2 cellular contexts compared by ENCODE assay signal in the genomic region with DNA sequence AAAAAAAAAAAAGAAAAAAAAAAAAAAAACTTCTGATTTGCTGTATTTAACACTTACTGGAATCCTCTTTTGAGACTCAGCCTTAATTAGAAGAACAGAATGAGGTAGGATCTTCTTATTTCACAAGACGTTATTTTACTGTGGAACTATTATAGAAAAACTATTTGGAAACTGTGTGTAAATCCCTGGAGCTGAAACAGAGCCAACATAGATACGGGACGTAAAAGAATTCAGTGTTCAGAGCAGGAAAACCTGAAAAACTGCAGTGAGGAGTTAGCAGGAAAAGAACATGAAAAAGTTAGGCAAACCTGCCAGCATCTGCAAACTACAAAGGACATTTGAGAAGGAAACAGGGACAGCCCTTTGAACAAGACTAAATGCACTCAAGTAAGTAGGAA.
TF ChIP-seq lines count a peak whose summit lies in the region.

No MANE protein-coding gene starts in this region.

TF ChIP-seq in K562, 482 proteins besides CTCF, POLR2A, EP300 and RAD21 (continues in another document):
- TF ChIP-seq ZBED1 (IDR thresholded peaks at IDR 0.05) (no peak), SMAD4 (CRISPR knock-in tag; conservative IDR thresholded peaks at IDR 0.05) (no peak), MTA1 (IDR thresholded peaks at IDR 0.05; ENCODE audit: borderline replicate concordance) (no peak), SMAD3 (CRISPR knock-in tag; conservative IDR thresholded peaks at IDR 0.05) (no peak), NCOA6 (IDR thresholded peaks at IDR 0.05) (0 out of 2 replicates have a peak, but pooled peaks have one; percentile 23), EWSR1 (IDR thresholded peaks at IDR 0.05; ENCODE audit: borderline replicate concordance, low read depth, partially characterized antibody) (peak; percentile 64), SMAD1 (IDR thresholded peaks at IDR 0.05; ENCODE audit: low read depth, low read length, partially characterized antibody) (no peak), TBP (optimal IDR thresholded peaks at IDR 0.05; ENCODE audit: low read depth, low read length) (no peak), ZNF175 (CRISPR knock-in tag; IDR thresholded peaks at IDR 0.05; ENCODE audit: low read depth) (no peak)
- TF ChIP-seq, protein P1, sequence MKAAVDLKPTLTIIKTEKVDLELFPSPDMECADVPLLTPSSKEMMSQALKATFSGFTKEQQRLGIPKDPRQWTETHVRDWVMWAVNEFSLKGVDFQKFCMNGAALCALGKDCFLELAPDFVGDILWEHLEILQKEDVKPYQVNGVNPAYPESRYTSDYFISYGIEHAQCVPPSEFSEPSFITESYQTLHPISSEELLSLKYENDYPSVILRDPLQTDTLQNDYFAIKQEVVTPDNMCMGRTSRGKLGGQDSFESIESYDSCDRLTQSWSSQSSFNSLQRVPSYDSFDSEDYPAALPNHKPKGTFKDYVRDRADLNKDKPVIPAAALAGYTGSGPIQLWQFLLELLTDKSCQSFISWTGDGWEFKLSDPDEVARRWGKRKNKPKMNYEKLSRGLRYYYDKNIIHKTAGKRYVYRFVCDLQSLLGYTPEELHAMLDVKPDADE (conservative IDR thresholded peaks at IDR 0.05; ENCODE audit: control insufficient read depth, low read depth, low read length) = no peak
- TF ChIP-seq, protein P2, sequence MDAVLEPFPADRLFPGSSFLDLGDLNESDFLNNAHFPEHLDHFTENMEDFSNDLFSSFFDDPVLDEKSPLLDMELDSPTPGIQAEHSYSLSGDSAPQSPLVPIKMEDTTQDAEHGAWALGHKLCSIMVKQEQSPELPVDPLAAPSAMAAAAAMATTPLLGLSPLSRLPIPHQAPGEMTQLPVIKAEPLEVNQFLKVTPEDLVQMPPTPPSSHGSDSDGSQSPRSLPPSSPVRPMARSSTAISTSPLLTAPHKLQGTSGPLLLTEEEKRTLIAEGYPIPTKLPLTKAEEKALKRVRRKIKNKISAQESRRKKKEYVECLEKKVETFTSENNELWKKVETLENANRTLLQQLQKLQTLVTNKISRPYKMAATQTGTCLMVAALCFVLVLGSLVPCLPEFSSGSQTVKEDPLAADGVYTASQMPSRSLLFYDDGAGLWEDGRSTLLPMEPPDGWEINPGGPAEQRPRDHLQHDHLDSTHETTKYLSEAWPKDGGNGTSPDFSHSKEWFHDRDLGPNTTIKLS (IDR thresholded peaks at IDR 0.05; ENCODE audit: borderline replicate concordance, low read depth) = no peak
- TF ChIP-seq, protein P3, sequence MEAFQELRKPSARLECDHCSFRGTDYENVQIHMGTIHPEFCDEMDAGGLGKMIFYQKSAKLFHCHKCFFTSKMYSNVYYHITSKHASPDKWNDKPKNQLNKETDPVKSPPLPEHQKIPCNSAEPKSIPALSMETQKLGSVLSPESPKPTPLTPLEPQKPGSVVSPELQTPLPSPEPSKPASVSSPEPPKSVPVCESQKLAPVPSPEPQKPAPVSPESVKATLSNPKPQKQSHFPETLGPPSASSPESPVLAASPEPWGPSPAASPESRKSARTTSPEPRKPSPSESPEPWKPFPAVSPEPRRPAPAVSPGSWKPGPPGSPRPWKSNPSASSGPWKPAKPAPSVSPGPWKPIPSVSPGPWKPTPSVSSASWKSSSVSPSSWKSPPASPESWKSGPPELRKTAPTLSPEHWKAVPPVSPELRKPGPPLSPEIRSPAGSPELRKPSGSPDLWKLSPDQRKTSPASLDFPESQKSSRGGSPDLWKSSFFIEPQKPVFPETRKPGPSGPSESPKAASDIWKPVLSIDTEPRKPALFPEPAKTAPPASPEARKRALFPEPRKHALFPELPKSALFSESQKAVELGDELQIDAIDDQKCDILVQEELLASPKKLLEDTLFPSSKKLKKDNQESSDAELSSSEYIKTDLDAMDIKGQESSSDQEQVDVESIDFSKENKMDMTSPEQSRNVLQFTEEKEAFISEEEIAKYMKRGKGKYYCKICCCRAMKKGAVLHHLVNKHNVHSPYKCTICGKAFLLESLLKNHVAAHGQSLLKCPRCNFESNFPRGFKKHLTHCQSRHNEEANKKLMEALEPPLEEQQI (IDR thresholded peaks at IDR 0.05) = no peak
- TF ChIP-seq, protein P4, sequence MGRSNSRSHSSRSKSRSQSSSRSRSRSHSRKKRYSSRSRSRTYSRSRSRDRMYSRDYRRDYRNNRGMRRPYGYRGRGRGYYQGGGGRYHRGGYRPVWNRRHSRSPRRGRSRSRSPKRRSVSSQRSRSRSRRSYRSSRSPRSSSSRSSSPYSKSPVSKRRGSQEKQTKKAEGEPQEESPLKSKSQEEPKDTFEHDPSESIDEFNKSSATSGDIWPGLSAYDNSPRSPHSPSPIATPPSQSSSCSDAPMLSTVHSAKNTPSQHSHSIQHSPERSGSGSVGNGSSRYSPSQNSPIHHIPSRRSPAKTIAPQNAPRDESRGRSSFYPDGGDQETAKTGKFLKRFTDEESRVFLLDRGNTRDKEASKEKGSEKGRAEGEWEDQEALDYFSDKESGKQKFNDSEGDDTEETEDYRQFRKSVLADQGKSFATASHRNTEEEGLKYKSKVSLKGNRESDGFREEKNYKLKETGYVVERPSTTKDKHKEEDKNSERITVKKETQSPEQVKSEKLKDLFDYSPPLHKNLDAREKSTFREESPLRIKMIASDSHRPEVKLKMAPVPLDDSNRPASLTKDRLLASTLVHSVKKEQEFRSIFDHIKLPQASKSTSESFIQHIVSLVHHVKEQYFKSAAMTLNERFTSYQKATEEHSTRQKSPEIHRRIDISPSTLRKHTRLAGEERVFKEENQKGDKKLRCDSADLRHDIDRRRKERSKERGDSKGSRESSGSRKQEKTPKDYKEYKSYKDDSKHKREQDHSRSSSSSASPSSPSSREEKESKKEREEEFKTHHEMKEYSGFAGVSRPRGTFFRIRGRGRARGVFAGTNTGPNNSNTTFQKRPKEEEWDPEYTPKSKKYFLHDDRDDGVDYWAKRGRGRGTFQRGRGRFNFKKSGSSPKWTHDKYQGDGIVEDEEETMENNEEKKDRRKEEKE (IDR thresholded peaks at IDR 0.05; ENCODE audit: borderline replicate concordance in 1 of 2, control insufficient read depth in 1 of 2, low read depth in 2 of 2, low read length in 1 of 2) = peak in 1 of 2 experiments; percentile 46; a peak in 1 of 4 replicates
- TF ChIP-seq, protein P5, sequence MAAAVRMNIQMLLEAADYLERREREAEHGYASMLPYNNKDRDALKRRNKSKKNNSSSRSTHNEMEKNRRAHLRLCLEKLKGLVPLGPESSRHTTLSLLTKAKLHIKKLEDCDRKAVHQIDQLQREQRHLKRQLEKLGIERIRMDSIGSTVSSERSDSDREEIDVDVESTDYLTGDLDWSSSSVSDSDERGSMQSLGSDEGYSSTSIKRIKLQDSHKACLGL (CRISPR knock-in tag; IDR thresholded peaks at IDR 0.05; ENCODE audit: borderline replicate concordance, poor library complexity, severe bottlenecking) = no peak

TF ChIP-seq in HepG2, 621 proteins besides CTCF, POLR2A, EP300 and RAD21 (continues in another document):
- TF ChIP-seq, protein P6, sequence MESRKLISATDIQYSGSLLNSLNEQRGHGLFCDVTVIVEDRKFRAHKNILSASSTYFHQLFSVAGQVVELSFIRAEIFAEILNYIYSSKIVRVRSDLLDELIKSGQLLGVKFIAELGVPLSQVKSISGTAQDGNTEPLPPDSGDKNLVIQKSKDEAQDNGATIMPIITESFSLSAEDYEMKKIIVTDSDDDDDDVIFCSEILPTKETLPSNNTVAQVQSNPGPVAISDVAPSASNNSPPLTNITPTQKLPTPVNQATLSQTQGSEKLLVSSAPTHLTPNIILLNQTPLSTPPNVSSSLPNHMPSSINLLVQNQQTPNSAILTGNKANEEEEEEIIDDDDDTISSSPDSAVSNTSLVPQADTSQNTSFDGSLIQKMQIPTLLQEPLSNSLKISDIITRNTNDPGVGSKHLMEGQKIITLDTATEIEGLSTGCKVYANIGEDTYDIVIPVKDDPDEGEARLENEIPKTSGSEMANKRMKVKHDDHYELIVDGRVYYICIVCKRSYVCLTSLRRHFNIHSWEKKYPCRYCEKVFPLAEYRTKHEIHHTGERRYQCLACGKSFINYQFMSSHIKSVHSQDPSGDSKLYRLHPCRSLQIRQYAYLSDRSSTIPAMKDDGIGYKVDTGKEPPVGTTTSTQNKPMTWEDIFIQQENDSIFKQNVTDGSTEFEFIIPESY (CRISPR knock-in tag; IDR thresholded peaks at IDR 0.05) = no peak
- TF ChIP-seq, protein P7, sequence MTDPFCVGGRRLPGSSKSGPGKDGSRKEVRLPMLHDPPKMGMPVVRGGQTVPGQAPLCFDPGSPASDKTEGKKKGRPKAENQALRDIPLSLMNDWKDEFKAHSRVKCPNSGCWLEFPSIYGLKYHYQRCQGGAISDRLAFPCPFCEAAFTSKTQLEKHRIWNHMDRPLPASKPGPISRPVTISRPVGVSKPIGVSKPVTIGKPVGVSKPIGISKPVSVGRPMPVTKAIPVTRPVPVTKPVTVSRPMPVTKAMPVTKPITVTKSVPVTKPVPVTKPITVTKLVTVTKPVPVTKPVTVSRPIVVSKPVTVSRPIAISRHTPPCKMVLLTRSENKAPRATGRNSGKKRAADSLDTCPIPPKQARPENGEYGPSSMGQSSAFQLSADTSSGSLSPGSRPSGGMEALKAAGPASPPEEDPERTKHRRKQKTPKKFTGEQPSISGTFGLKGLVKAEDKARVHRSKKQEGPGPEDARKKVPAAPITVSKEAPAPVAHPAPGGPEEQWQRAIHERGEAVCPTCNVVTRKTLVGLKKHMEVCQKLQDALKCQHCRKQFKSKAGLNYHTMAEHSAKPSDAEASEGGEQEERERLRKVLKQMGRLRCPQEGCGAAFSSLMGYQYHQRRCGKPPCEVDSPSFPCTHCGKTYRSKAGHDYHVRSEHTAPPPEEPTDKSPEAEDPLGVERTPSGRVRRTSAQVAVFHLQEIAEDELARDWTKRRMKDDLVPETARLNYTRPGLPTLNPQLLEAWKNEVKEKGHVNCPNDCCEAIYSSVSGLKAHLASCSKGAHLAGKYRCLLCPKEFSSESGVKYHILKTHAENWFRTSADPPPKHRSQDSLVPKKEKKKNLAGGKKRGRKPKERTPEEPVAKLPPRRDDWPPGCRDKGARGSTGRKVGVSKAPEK (CRISPR knock-in tag; IDR thresholded peaks at IDR 0.05; ENCODE audit: borderline replicate concordance) = no peak
- TF ChIP-seq ATF7-NPFF (CRISPR knock-in tag; IDR thresholded peaks at IDR 0.05; ENCODE audit: low read depth) = no peak
- TF ChIP-seq MIER2 (CRISPR knock-in tag; IDR thresholded peaks at IDR 0.05) = 0 out of 2 replicates have a peak, but pooled peaks have one; percentile 19
- peak; percentile 49; the same call in 1 of the 2 replicates for TF ChIP-seq NFIC (IDR thresholded peaks at IDR 0.05; ENCODE audit: low read length)
- TF ChIP-seq SCMH1 (CRISPR knock-in tag; IDR thresholded peaks at IDR 0.05; ENCODE audit: borderline replicate concordance) = no peak
- TF ChIP-seq REXO4 (CRISPR knock-in tag; IDR thresholded peaks at IDR 0.05; ENCODE audit: borderline replicate concordance) = no peak
- peak; percentile 21; the same call in 1 of the 2 replicates for TF ChIP-seq CEBPG (CRISPR knock-in tag; IDR thresholded peaks at IDR 0.05)
- 0 out of 2 replicates have a peak, but pooled peaks have one; percentile 67 for TF ChIP-seq ZNF775 (CRISPR knock-in tag; IDR thresholded peaks at IDR 0.05; ENCODE audit: borderline replicate concordance)
- TF ChIP-seq, protein P8, sequence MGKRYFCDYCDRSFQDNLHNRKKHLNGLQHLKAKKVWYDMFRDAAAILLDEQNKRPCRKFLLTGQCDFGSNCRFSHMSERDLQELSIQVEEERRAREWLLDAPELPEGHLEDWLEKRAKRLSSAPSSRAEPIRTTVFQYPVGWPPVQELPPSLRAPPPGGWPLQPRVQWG (CRISPR knock-in tag; IDR thresholded peaks at IDR 0.05; ENCODE audit: borderline replicate concordance, low read depth) = no peak
- TF ChIP-seq, protein P9, sequence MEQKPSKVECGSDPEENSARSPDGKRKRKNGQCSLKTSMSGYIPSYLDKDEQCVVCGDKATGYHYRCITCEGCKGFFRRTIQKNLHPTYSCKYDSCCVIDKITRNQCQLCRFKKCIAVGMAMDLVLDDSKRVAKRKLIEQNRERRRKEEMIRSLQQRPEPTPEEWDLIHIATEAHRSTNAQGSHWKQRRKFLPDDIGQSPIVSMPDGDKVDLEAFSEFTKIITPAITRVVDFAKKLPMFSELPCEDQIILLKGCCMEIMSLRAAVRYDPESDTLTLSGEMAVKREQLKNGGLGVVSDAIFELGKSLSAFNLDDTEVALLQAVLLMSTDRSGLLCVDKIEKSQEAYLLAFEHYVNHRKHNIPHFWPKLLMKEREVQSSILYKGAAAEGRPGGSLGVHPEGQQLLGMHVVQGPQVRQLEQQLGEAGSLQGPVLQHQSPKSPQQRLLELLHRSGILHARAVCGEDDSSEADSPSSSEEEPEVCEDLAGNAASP (CRISPR knock-in tag; IDR thresholded peaks at IDR 0.05; ENCODE audit: borderline replicate concordance) = no peak
- TF ChIP-seq ZNF33A (CRISPR knock-in tag; IDR thresholded peaks at IDR 0.05; ENCODE audit: borderline replicate concordance) = 0 out of 2 replicates have a peak, but pooled peaks have one; percentile 36
- no peak for TF ChIP-seq FOSL1 (CRISPR knock-in tag; IDR thresholded peaks at IDR 0.05; ENCODE audit: borderline replicate concordance)
- TF ChIP-seq, protein P10, sequence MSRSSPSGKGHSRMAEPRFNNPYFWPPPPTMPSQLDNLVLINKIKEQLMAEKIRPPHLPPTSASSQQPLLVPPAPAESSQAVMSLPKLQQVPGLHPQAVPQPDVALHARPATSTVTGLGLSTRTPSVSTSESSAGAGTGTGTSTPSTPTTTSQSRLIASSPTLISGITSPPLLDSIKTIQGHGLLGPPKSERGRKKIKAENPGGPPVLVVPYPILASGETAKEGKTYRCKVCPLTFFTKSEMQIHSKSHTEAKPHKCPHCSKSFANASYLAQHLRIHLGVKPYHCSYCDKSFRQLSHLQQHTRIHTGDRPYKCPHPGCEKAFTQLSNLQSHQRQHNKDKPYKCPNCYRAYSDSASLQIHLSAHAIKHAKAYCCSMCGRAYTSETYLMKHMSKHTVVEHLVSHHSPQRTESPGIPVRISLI (CRISPR knock-in tag; IDR thresholded peaks at IDR 0.05; ENCODE audit: borderline replicate concordance) = 0 out of 2 replicates have a peak, but pooled peaks have one; percentile 46
- TF ChIP-seq, protein P11, sequence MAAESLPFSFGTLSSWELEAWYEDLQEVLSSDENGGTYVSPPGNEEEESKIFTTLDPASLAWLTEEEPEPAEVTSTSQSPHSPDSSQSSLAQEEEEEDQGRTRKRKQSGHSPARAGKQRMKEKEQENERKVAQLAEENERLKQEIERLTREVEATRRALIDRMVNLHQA (CRISPR knock-in tag; IDR thresholded peaks at IDR 0.05) = no peak
- TF ChIP-seq, protein P12, sequence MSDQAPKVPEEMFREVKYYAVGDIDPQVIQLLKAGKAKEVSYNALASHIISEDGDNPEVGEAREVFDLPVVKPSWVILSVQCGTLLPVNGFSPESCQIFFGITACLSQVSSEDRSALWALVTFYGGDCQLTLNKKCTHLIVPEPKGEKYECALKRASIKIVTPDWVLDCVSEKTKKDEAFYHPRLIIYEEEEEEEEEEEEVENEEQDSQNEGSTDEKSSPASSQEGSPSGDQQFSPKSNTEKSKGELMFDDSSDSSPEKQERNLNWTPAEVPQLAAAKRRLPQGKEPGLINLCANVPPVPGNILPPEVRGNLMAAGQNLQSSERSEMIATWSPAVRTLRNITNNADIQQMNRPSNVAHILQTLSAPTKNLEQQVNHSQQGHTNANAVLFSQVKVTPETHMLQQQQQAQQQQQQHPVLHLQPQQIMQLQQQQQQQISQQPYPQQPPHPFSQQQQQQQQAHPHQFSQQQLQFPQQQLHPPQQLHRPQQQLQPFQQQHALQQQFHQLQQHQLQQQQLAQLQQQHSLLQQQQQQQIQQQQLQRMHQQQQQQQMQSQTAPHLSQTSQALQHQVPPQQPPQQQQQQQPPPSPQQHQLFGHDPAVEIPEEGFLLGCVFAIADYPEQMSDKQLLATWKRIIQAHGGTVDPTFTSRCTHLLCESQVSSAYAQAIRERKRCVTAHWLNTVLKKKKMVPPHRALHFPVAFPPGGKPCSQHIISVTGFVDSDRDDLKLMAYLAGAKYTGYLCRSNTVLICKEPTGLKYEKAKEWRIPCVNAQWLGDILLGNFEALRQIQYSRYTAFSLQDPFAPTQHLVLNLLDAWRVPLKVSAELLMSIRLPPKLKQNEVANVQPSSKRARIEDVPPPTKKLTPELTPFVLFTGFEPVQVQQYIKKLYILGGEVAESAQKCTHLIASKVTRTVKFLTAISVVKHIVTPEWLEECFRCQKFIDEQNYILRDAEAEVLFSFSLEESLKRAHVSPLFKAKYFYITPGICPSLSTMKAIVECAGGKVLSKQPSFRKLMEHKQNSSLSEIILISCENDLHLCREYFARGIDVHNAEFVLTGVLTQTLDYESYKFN (CRISPR knock-in tag; conservative IDR thresholded peaks at IDR 0.05) = no peak
- TF ChIP-seq SMAD3 (CRISPR knock-in tag; IDR thresholded peaks at IDR 0.05) = 0 out of 2 replicates have a peak, but pooled peaks have one; percentile 5
